ENCODE assay signal across 8 cellular contexts in the genomic region with DNA sequence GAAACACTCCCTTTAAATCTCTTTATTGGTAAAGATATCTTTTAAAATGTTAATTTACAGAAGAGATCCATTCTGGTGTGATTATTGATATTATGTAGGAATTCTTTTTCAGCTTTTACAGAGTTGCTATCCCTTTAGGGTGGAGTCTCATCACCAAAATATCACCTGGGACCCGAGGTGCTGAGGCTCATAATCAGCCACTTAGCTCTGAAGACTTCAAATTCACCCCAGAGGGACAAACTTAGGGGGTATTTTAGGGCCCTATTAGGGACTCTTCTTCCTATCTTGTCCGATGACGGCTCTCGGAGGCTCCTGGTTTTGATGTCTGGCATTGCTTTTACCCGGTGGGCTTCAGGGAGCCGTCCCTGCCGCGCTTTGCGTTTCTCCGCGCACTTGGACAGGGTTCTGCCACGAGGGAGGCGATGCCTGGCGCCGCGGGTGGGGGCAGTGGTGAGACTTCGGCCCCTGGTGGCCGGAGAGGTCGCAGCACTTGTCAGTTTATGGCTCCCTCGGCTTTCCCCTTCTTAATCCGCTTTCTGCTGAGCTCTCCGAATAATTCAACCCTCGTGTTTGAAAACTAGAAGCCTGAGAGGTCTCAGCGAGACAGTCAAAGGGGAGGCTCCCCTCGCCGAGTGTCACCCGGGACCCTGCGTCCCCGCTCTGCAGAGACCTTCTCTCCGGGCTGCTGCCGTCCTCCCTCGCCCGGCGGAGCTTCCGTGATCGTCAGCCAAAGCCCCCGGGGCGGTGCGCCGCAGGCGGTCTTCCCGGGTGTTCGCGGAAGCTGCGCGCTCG. TPM values are rescaled to one million over a fixed set of nuclear protein-coding genes. Genes with fewer than 3 reads are reported as not detected.
DNase-seq lines count a peak whose midpoint lies in the region; ATAC-seq and TF ChIP-seq lines count a peak whose summit lies in the region.

No MANE protein-coding gene starts in this region.

- POLR2A ChIA-PET in BJ (lab: Charles Lee) = interaction anchor here (0.6 to 0.8 kb wide), 2 partner anchors 16 to 23 kb away, joined by 3 to 4 read pairs; no protein-coding TSS in a partner anchor

- H3K27me3 Mint-ChIP-seq in nephron progenitor cell (ENCODE audit: low read depth, poor library complexity) = peaks cover 36% of the 10 kb centered on the region

- peak; percentile 38 for TF ChIP-seq POLR2A in GM18951 (IDR thresholded peaks at IDR 0.05; ENCODE audit: extremely low read depth, insufficient read depth, insufficient read length)

- peak overlapping the region; percentile 52 for H3K4me3 ChIP-seq in BJ (ENCODE audit: low read depth, low read length)
- peak overlapping the region; percentile 73 for H3K4me3 ChIP-seq in fibroblast of the aortic adventitia (ENCODE audit: low read depth, low read length)

- no peaks in the 10 kb centered on the region for H3K9me3 Mint-ChIP-seq in nephron progenitor cell

- peaks cover 28% of the 10 kb centered on the region for H3K4me1 Mint-ChIP-seq in nephron progenitor cell

- no peak overlapping the region for H3K27ac Mint-ChIP-seq in nephron progenitor cell

- peak; percentile 96 for TF ChIP-seq CTCF in BJ (IDR thresholded peaks at IDR 0.05; ENCODE audit: insufficient read depth, low read depth, low read length)
- peak; percentile 99 for TF ChIP-seq CTCF in fibroblast of the aortic adventitia (IDR thresholded peaks at IDR 0.05; ENCODE audit: insufficient read depth, low read length)
- TF ChIP-seq CTCF in nephron progenitor cell (IDR thresholded peaks at IDR 0.05) = peak; percentile 88

- in situ Hi-C loops in GM18951 (cut with MboI; ENCODE audit: low sequenced_read_pairs, unreplicated experiment) = no loop called here

- H3K4me3 Mint-ChIP-seq in nephron progenitor cell = peak overlapping the region; percentile 86

- ATAC-seq in HG03135 (IDR thresholded peaks at IDR 0.05; ENCODE audit: unreplicated experiment) = peak; percentile 100
- peak; percentile 95 for ATAC-seq in stimulated activated naive CD8-positive, alpha-beta T cell treated with anti-CD3 and anti-CD28 coated beads, Interleukin-15, Interleukin-2, amounts not matched to agents 100 U/mL and 50 U/mL, for 24 hours

- H3K27me3 ChIP-seq in BJ (ENCODE audit: control insufficient read depth, insufficient read depth, low read length) = peaks cover 20% of the 10 kb centered on the region

- no peaks in the 10 kb centered on the region for H3K36me3 ChIP-seq in BJ (ENCODE audit: control insufficient read depth, insufficient read depth, low read length)

- CTCF ChIA-PET in BJ (lab: Yijun Ruan, JAX) = interaction anchor here (0.6 to 3.7 kb wide), 36 partner anchors 9 to 531 kb away, joined by 3 to 53 read pairs (median 4); a partner anchor contains a TSS

- DNase-seq in BJ (ENCODE audit: low read depth) (no peak), OCI-M1 (lab: John Stamatoyannopoulos, UW) (peak; percentile 92), fibroblast of the aortic adventitia (ENCODE audit: low read depth) (peak; percentile 57), nephron progenitor cell (peak; percentile 85)
- DNase-seq in activated T-helper 1 cell treated with anti-CD3 and anti-CD28 coated beads, Interleukin-2, amount 50 U/mL, for 16 hours (ENCODE audit: low read depth in 1 of 2, low spot score in 1 of 2) = peak; percentile 28 to 58
- DNase-seq in stimulated activated naive CD8-positive, alpha-beta T cell treated with anti-CD3 and anti-CD28 coated beads, Interleukin-15, Interleukin-2, amounts not matched to agents 100 U/mL and 50 U/mL, for 24 hours = peak; percentile 82

- no peaks in the 10 kb centered on the region for H3K36me3 Mint-ChIP-seq in nephron progenitor cell (ENCODE audit: low read depth)

RNA-seq across cellular contexts. Expression of a gene that starts 27.8 kb away (rescaled TPM):
- not detected in 2 replicates for polyA plus RNA-seq in BJ (2011; rRNA removed)
- not detected in 2 replicates for polyA minus RNA-seq in BJ (2011; rRNA and poly(A)+ RNA removed)
- total RNA-seq in fibroblast of the aortic adventitia (ENCODE audit: low replicate concordance) = 0.08 and 0.09 TPM in 2 replicates
